ENCODE assay signal across 8 cellular contexts in genomic region chr10:74589226-74589673, GRCh38.
DNase-seq lines count a peak whose midpoint lies in the region; ATAC-seq and TF ChIP-seq lines count a peak whose summit lies in the region.

No MANE protein-coding gene starts in this region.

- no peak overlapping the region for H3K23ac ChIP-seq in H9 (ENCODE audit: insufficient read length, low read depth, low read length)

- no peaks in the 10 kb centered on the region for H3K9me3 ChIP-seq in H9 (ENCODE audit: control insufficient read depth, low read depth, low read length)

- H3K23me2 ChIP-seq in H9 (ENCODE audit: insufficient read length, low read depth, low read length, poor library complexity, severe bottlenecking) = no peaks in the 10 kb centered on the region

- H3K56ac ChIP-seq in H9 (ENCODE audit: insufficient read length, low read depth, low read length) = no peak overlapping the region

- H3K14ac ChIP-seq in H9 (ENCODE audit: insufficient read depth, low read length) = no peak overlapping the region

- H2BK15ac ChIP-seq in H9 (ENCODE audit: low read depth, low read length) = no peak overlapping the region

- H3K4me3 Mint-ChIP-seq in GM23338 (no peak overlapping the region), memory B cell (no peak overlapping the region), H9 (no peak overlapping the region)
- no peak overlapping the region for H3K4me3 Mint-ChIP-seq in activated CD4-positive, alpha-beta memory T cell treated with anti-CD3 and anti-CD28 coated beads, Interleukin-2, amount 10 ng/mL, durations not matched to agents 7 days and 5 days

- H3K4me3 ChIP-seq in GM23338 = no peak overlapping the region

- H2BK20ac ChIP-seq in H9 (ENCODE audit: low read depth, low read length, poor library complexity, severe bottlenecking) = no peak overlapping the region

- H3K27me3 Mint-ChIP-seq in GM23338 (ENCODE audit: insufficient read depth, low read depth, poor library complexity) = no peaks in the 10 kb centered on the region
- no peaks in the 10 kb centered on the region for H3K27me3 Mint-ChIP-seq in activated CD4-positive, alpha-beta memory T cell treated with anti-CD3 and anti-CD28 coated beads, Interleukin-2, amount 10 ng/mL, durations not matched to agents 7 days and 5 days
- H3K27me3 Mint-ChIP-seq in memory B cell = no peaks in the 10 kb centered on the region
- no peaks in the 10 kb centered on the region for H3K27me3 Mint-ChIP-seq in H9 (ENCODE audit: low read depth)

- no peaks in the 10 kb centered on the region for H3K27me3 ChIP-seq in GM23338 (ENCODE audit: insufficient read depth)
- no peaks in the 10 kb centered on the region for H3K27me3 ChIP-seq in H9 (ENCODE audit: insufficient read depth, low read length)

- H3F3A ChIP-seq in GM23338 (replicated peaks; ENCODE audit: low read depth) = no peaks in the 10 kb centered on the region

- POLR2A ChIA-PET in activated CD4-positive, alpha-beta memory T cell treated with anti-CD3 and anti-CD28 coated beads, Interleukin-2, amount 10 ng/mL, durations not matched to agents 7 days and 5 days (lab: Charles Lee) = interaction anchor here (0.6 to 0.7 kb wide), 2 partner anchors 238 to 522 kb away, joined by 3 read pairs; partner anchors contain the start of gene SAMD8

- no peaks in the 10 kb centered on the region for H4K20me1 ChIP-seq in GM23338 (replicated peaks; ENCODE audit: insufficient read depth)
- H4K20me1 ChIP-seq in H9 (ENCODE audit: control insufficient read depth, insufficient read depth, insufficient read length) = no peaks in the 10 kb centered on the region

- no peak overlapping the region for H4K5ac ChIP-seq in H9 (ENCODE audit: insufficient read length, low read depth, low read length)

- no peaks in the 10 kb centered on the region for H3K79me1 ChIP-seq in H9 (ENCODE audit: insufficient read depth, low read depth, low read length, poor library complexity, severe bottlenecking)

- H2BK120ac ChIP-seq in H9 (ENCODE audit: low read depth, low read length, poor library complexity, severe bottlenecking) = no peak overlapping the region

- H2BK12ac ChIP-seq in H9 (ENCODE audit: insufficient read length, low read depth, low read length) = no peak overlapping the region

- TF ChIP-seq CTCF in GM23338 (conservative IDR thresholded peaks at IDR 0.05; ENCODE audit: low read depth in 2 of 2) (no peak), H9 (conservative IDR thresholded peaks at IDR 0.05) (no peak)

- no peaks in the 10 kb centered on the region for H3K36me3 ChIP-seq in GM23338 (ENCODE audit: insufficient read depth)

- H3K27ac ChIP-seq in GM23338 (ENCODE audit: low read depth) (no peak overlapping the region), H9 (ENCODE audit: insufficient read length, low read depth, low read length) (no peak overlapping the region)

- H3K9me3 Mint-ChIP-seq in GM23338 = no peaks in the 10 kb centered on the region
- H3K9me3 Mint-ChIP-seq in activated CD4-positive, alpha-beta memory T cell treated with anti-CD3 and anti-CD28 coated beads, Interleukin-2, amount 10 ng/mL, durations not matched to agents 7 days and 5 days = no peaks in the 10 kb centered on the region
- no peaks in the 10 kb centered on the region for H3K9me3 Mint-ChIP-seq in memory B cell
- no peaks in the 10 kb centered on the region for H3K9me3 Mint-ChIP-seq in H9

- DNase-seq in GM23338 (ENCODE audit: low spot score) (peak; percentile 48), NCI-H2196 (lab: John Stamatoyannopoulos, UW; ENCODE audit: unreplicated experiment) (peak; percentile 96), ecto neural progenitor cell (ENCODE audit: low spot score) (peak; percentile 56), memory B cell (ENCODE audit: low spot score in 2 of 2) (peak; percentile 23 to 26), H9 (no peak)
- peak; percentile 81 for DNase-seq in activated CD4-positive, alpha-beta memory T cell treated with anti-CD3 and anti-CD28 coated beads, Interleukin-2, amount 10 ng/mL, durations not matched to agents 7 days and 5 days
- DNase-seq in stimulated activated CD8-positive, alpha-beta memory T cell treated with anti-CD3 and anti-CD28 coated beads, Interleukin-15, amount 100 ng/mL, for 1 hour (ENCODE audit: low read depth) = peak; percentile 66

- H3K18ac ChIP-seq in H9 (ENCODE audit: insufficient read length, low read depth, low read length) = no peak overlapping the region

- no peak overlapping the region for H2AK5ac ChIP-seq in H9 (ENCODE audit: insufficient read length, low read length)

- no peak overlapping the region for H3K9ac ChIP-seq in H9 (ENCODE audit: extremely low read depth, insufficient read length, low read length)

- no peak overlapping the region for H3T11ph ChIP-seq in H9 (ENCODE audit: low read length)

- H3K4me1 Mint-ChIP-seq in GM23338 = peaks cover 7% of the 10 kb centered on the region; the same call in 1 of the 3 replicates
- peaks cover 52% of the 10 kb centered on the region for H3K4me1 Mint-ChIP-seq in activated CD4-positive, alpha-beta memory T cell treated with anti-CD3 and anti-CD28 coated beads, Interleukin-2, amount 10 ng/mL, durations not matched to agents 7 days and 5 days
- H3K4me1 Mint-ChIP-seq in memory B cell = peaks cover 16% of the 10 kb centered on the region
- peaks cover 12 to 13% of the 10 kb centered on the region in 2 experiments for H3K4me1 Mint-ChIP-seq in H9

- no peak overlapping the region for H3K4me2 ChIP-seq in GM23338
- H3K4me2 ChIP-seq in H9 (ENCODE audit: insufficient read depth, insufficient read length, low read length) = no peak overlapping the region

- H3K27ac Mint-ChIP-seq in GM23338 (no peak overlapping the region), memory B cell (no peak overlapping the region), H9 (no peak overlapping the region)
- peak overlapping the region; percentile 36 for H3K27ac Mint-ChIP-seq in activated CD4-positive, alpha-beta memory T cell treated with anti-CD3 and anti-CD28 coated beads, Interleukin-2, amount 10 ng/mL, durations not matched to agents 7 days and 5 days

- CTCF ChIA-PET in activated CD4-positive, alpha-beta memory T cell treated with anti-CD3 and anti-CD28 coated beads, Interleukin-2, amount 10 ng/mL, durations not matched to agents 7 days and 5 days (lab: Charles Lee) = no interaction called here

- no peak overlapping the region for H4K8ac ChIP-seq in H9 (replicated peaks; ENCODE audit: insufficient read length, low read depth, low read length)

- H3K36me3 Mint-ChIP-seq in GM23338 (ENCODE audit: low read depth) (no peaks in the 10 kb centered on the region), memory B cell (peaks cover 12% of the 10 kb centered on the region), H9 (ENCODE audit: insufficient read depth in 1 of 3, low read depth in 3 of 3) (no peaks in the 10 kb centered on the region)
- H3K36me3 Mint-ChIP-seq in activated CD4-positive, alpha-beta memory T cell treated with anti-CD3 and anti-CD28 coated beads, Interleukin-2, amount 10 ng/mL, durations not matched to agents 7 days and 5 days (ENCODE audit: low read depth) = peaks cover 2% of the 10 kb centered on the region

- H3K4ac ChIP-seq in H9 (ENCODE audit: low read depth, low read length) = no peak overlapping the region

- no peaks in the 10 kb centered on the region for H3K9me2 ChIP-seq in GM23338 (ENCODE audit: insufficient read depth)

- no peak overlapping the region for H2BK5ac ChIP-seq in H9 (ENCODE audit: insufficient read length, low read length)

- WGBS in H9 (ENCODE audit: extremely low coverage, insufficient read length, low lambda C conversion rate) = no CpG with 5 or more reads among the region's 6 CpGs

- no peaks in the 10 kb centered on the region for H3K79me2 ChIP-seq in GM23338 (replicated peaks; ENCODE audit: insufficient read depth)
- no peaks in the 10 kb centered on the region for H3K79me2 ChIP-seq in H9 (ENCODE audit: insufficient read depth, low read length)

- no peak overlapping the region for H4K91ac ChIP-seq in H9 (ENCODE audit: insufficient read length, low read depth, low read length)

- H3K4me1 ChIP-seq in GM23338 (ENCODE audit: insufficient read depth) (no peaks in the 10 kb centered on the region), H9 (ENCODE audit: insufficient read depth, low read length) (no peaks in the 10 kb centered on the region)

- no peak for ATAC-seq in GM23338
- peak; percentile 82 for ATAC-seq in memory B cell (ENCODE audit: low read depth)
- no peak for ATAC-seq in GM19467 (IDR thresholded peaks at IDR 0.05; ENCODE audit: unreplicated experiment)

- no peak overlapping the region for H2AFZ ChIP-seq in GM23338
- no peak overlapping the region for H2AFZ ChIP-seq in H9 (ENCODE audit: low read length)

TF ChIP-seq in GM23338, 12 proteins besides CTCF, POLR2A, EP300 and RAD21 (continues in another document):
- TF ChIP-seq NANOG (IDR thresholded peaks at IDR 0.05; ENCODE audit: borderline replicate concordance) = no peak
- TF ChIP-seq STAT1 (IDR thresholded peaks at IDR 0.05; ENCODE audit: unreplicated experiment) = no peak
- no peak for TF ChIP-seq ZNF114 (CRISPR knock-in tag; IDR thresholded peaks at IDR 0.05)
- TF ChIP-seq JUNB (IDR thresholded peaks at IDR 0.05; ENCODE audit: unreplicated experiment) = no peak
- no peak for TF ChIP-seq POLR2AphosphoS5 (IDR thresholded peaks at IDR 0.05; ENCODE audit: low read depth)
